8 cellular contexts compared by ENCODE assay signal in genomic region chr19:41570639-41571112, GRCh38. TPM values are rescaled to one million over a fixed set of nuclear protein-coding genes. Genes with fewer than 3 reads are reported as not detected.
A peak's percentile ranks its signal among the peaks of the same experiment; 100 is the strongest.
DNase-seq lines count a peak whose midpoint lies in the region; ATAC-seq and TF ChIP-seq lines count a peak whose summit lies in the region.

No MANE protein-coding gene starts in this region.

- no peaks in the 10 kb centered on the region for H3K4me1 ChIP-seq in HAP-1

- H3K9me3 ChIP-seq in HAP-1: no peaks in the 10 kb centered on the region

- H3K4me3 ChIP-seq in HAP-1: no peak overlapping the region
- no peak overlapping the region for H3K4me3 ChIP-seq in choroid plexus epithelial cell (ENCODE audit: low read depth, low read length)
- H3K4me3 ChIP-seq in lower leg skin (ENCODE audit: low read depth, poor library complexity, severe bottlenecking): no peak overlapping the region

- TF ChIP-seq CTCF in choroid plexus epithelial cell (conservative IDR thresholded peaks at IDR 0.05; ENCODE audit: low read depth, low read length): peak; percentile 96
- TF ChIP-seq CTCF in lower leg skin (IDR thresholded peaks at IDR 0.05): peak in 1 of 3 donors; percentile 55

- no peak overlapping the region for H3K27ac Mint-ChIP-seq in activated CD4-positive, alpha-beta T cell treated with anti-CD3 and anti-CD28 coated beads for 36 hours

- TF ChIP-seq POLR2A in lower leg skin (IDR thresholded peaks at IDR 0.05): no peak

- H3K4me1 Mint-ChIP-seq in activated CD4-positive, alpha-beta T cell treated with anti-CD3 and anti-CD28 coated beads for 36 hours: peaks cover 28% of the 10 kb centered on the region

- intact Hi-C loops in activated CD4-positive, alpha-beta T cell treated with anti-CD3 and anti-CD28 coated beads for 36 hours (cut with DNase I, micrococcal nuclease): loop anchor here (1.0 to 2.0 kb wide), 6 partner anchors 24 to 366 kb away; no protein-coding TSS in a partner anchor
- intact Hi-C loops in lower leg skin (cut with DNase I; ENCODE audit: low total_unique reads): loop anchor here (5.0 kb wide), 1 partner anchor 118 kb away; no protein-coding TSS in a partner anchor

- POLR2A ChIA-PET in activated CD4-positive, alpha-beta T cell treated with anti-CD3 and anti-CD28 coated beads for 36 hours (lab: Charles Lee): no interaction called here

- CTCF ChIA-PET in activated CD4-positive, alpha-beta T cell treated with anti-CD3 and anti-CD28 coated beads for 36 hours (lab: Charles Lee): interaction anchor here (0.5 to 23.1 kb wide), 23 partner anchors 9 to 366 kb away, joined by 3 to 450 read pairs (median 4); partner anchors contain the start of gene DMAC2

- DNase-seq in Ammon's horn (ENCODE audit: low spot score) (peak; percentile 80), HAP-1 (ENCODE audit: low spot score in 2 of 2) (peak; percentile 61 to 84), NCI-H446 treated with DMSO at 0.1 percent for 48 hours (lab: John Stamatoyannopoulos, UW) (peak; percentile 34), choroid plexus epithelial cell (ENCODE audit: low read depth) (peak; percentile 82), lower leg skin (ENCODE audit: low spot score in 2 of 2) (peak; percentile 61 to 94)
- peak; percentile 92 for DNase-seq in activated CD4-positive, alpha-beta T cell treated with anti-CD3 and anti-CD28 coated beads for 36 hours
- DNase-seq in stimulated activated CD4-positive, alpha-beta T cell treated with anti-CD3 and anti-CD28 coated beads, TNF-alpha, amount 100 ng/mL, for 48 hours (ENCODE audit: low read depth in 3 of 3): peak; percentile 77 to 78 (median 78)

- ATAC-seq in activated CD4-positive, alpha-beta T cell treated with anti-CD3 and anti-CD28 coated beads for 36 hours: peak; percentile 97
- no peak for ATAC-seq in HG02588 (IDR thresholded peaks at IDR 0.05; ENCODE audit: unreplicated experiment)

- WGBS in lower leg skin, 2 donors: 2% methylated on average over 7 of the region's 7 CpGs

- in situ Hi-C loops in HAP-1 (cut with MboI; ENCODE audit: low sequenced_read_pairs): loop anchor here (5.0 kb wide), 1 partner anchor 123 kb away; no protein-coding TSS in a partner anchor

- H3K36me3 Mint-ChIP-seq in activated CD4-positive, alpha-beta T cell treated with anti-CD3 and anti-CD28 coated beads for 36 hours (ENCODE audit: low read depth): peaks cover 4% of the 10 kb centered on the region

- H3K9me3 Mint-ChIP-seq in activated CD4-positive, alpha-beta T cell treated with anti-CD3 and anti-CD28 coated beads for 36 hours (ENCODE audit: low read depth): no peaks in the 10 kb centered on the region

- H3K4me3 Mint-ChIP-seq in activated CD4-positive, alpha-beta T cell treated with anti-CD3 and anti-CD28 coated beads for 36 hours: no peak overlapping the region

- H3K27me3 Mint-ChIP-seq in activated CD4-positive, alpha-beta T cell treated with anti-CD3 and anti-CD28 coated beads for 36 hours: no peaks in the 10 kb centered on the region

- no peaks in the 10 kb centered on the region for H3K36me3 ChIP-seq in HAP-1 (replicated peaks)

- H3K27me3 ChIP-seq in HAP-1 (ENCODE audit: low read depth): no peaks in the 10 kb centered on the region

RNA-seq across cellular contexts. Expression of gene CEACAM21, which starts 5.3 kb away (rescaled TPM):
- total RNA-seq in activated CD4-positive, alpha-beta T cell treated with anti-CD3 and anti-CD28 coated beads for 36 hours: 10 to 100 TPM; 22.1 to 27.6 TPM
- total RNA-seq in lower leg skin: under 1 TPM in 1 of 4 donors, not detected in 3; 0.75 TPM

RNA-seq across cellular contexts. Expression of gene CEACAM4, which starts 56.2 kb away (rescaled TPM):
- total RNA-seq in activated CD4-positive, alpha-beta T cell treated with anti-CD3 and anti-CD28 coated beads for 36 hours: not detected
- under 1 TPM in 2 of 4 donors, not detected in 2; 0.84 to 0.88 TPM for total RNA-seq in lower leg skin

Comparison
In these comparisons a context has a peak if more than half of its experiments do, and no peak if none do; other contexts are left out.
1. DNase-seq: peak in every context shown above with its lines; median percentile 92 in activated CD4-positive, alpha-beta T cell treated with anti-CD3 and anti-CD28 coated beads for 36 hours; 82 in choroid plexus epithelial cell; 80 in Ammon's horn; 78 in stimulated activated CD4-positive, alpha-beta T cell treated with anti-CD3 and anti-CD28 coated beads, TNF-alpha, amount 100 ng/mL, for 48 hours; 78 in lower leg skin; 72 in HAP-1; 34 in NCI-H446 treated with DMSO at 0.1 percent for 48 hours.
2. RNA of gene CEACAM21, which starts 5.3 kb away (total RNA-seq): 22.1 to 27.6 TPM in activated CD4-positive, alpha-beta T cell treated with anti-CD3 and anti-CD28 coated beads for 36 hours; 0.75 TPM in lower leg skin; every median in the first group is over 10 times any median in the second.